ENCODE assay signal across 9 cellular contexts in the genomic region with DNA sequence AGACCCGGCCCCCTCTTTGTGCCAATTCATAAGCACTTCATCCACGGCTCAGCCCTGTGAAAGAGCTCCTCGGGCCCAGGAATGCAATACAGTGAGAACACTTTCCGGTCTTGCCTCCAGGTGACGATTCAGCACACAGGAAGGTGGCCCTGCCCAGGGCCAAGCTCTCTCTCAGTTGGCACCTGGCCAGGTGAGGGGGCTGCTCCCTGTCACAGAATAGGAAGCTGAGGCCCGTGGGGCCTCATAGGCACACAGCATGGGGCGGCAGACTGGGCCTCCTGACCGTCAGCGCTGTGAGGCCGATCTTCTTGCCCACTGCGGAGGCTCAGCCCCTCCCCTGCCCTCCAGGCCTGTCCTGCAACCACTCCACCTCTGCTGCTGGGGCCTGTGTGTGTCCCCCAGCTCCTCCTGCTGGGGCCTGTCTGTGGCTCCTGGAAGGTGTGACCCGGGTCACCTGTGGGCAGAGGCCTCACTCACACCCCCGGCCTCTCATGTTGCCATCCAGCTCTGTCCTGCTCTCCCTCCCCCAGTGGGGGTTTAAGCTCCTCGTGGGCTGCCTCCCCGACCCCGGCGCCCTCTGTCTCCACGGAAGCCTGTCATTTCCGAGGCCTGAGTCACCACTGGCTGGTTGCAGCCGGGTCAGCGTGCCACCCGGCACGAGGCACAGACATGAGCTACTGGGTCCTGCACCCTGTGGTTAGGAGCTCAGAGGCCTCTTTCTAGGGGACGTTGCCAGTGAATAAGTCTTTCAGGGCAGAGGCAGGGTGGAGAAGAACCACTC.
A peak's percentile ranks its signal among the peaks of the same experiment; 100 is the strongest.
DNase-seq lines count a peak whose midpoint lies in the region; ATAC-seq lines count a peak whose summit lies in the region.
"Had no signal": no experiment of that assay in that cellular context is flagged by ENCODE, and none has a peak within 500 bp of the region (broad histone marks: within the 10 kb centered on the region; RNA-seq: fewer than 3 reads in every experiment).

No MANE protein-coding gene starts in this region.

- H3K36me3 Mint-ChIP-seq in activated CD4-positive, alpha-beta memory T cell treated with anti-CD3 and anti-CD28 coated beads, Interleukin-2, amount 10 ng/mL, durations not matched to agents 7 days and 5 days (ENCODE audit: low read depth), result no peaks in the 10 kb centered on the region
- H3K36me3 Mint-ChIP-seq: CD4-positive, alpha-beta memory T cell had no signal

- no peak for ATAC-seq in stimulated activated naive CD8-positive, alpha-beta T cell treated with anti-CD3 and anti-CD28 coated beads, Interleukin-15, amount 100 ng/mL, for 72 hours
- no peak for ATAC-seq in stimulated activated naive CD8-positive, alpha-beta T cell treated with anti-CD3 and anti-CD28 coated beads, Interleukin-15, Interleukin-2, amounts not matched to agents 100 U/mL and 50 U/mL, for 24 hours
- ATAC-seq in aorta (ENCODE audit: low FRiP score), result peak; percentile 71

- H3K4me1 Mint-ChIP-seq in stimulated activated naive CD8-positive, alpha-beta T cell treated with anti-CD3 and anti-CD28 coated beads, Interleukin-15, amount 100 ng/mL, for 72 hours, result no peaks in the 10 kb centered on the region
- no peaks in the 10 kb centered on the region for H3K4me1 Mint-ChIP-seq in activated CD4-positive, alpha-beta memory T cell treated with anti-CD3 and anti-CD28 coated beads, Interleukin-2, amount 10 ng/mL, durations not matched to agents 7 days and 5 days
- H3K4me1 Mint-ChIP-seq: CD4-positive, alpha-beta memory T cell had no signal

- H3K9me3 ChIP-seq in aorta (ENCODE audit: control insufficient read depth, low read length), result no peaks in the 10 kb centered on the region

- no peaks in the 10 kb centered on the region for H3K36me3 ChIP-seq in aorta (ENCODE audit: control insufficient read depth in 1 of 2, insufficient read depth in 2 of 2, low read length in 1 of 2)

- H3K4me3 Mint-ChIP-seq in stimulated activated naive CD8-positive, alpha-beta T cell treated with anti-CD3 and anti-CD28 coated beads, Interleukin-15, amount 100 ng/mL, for 72 hours, result no peak overlapping the region
- H3K4me3 Mint-ChIP-seq in activated CD4-positive, alpha-beta memory T cell treated with anti-CD3 and anti-CD28 coated beads, Interleukin-2, amount 10 ng/mL, durations not matched to agents 7 days and 5 days, result no peak overlapping the region
- H3K4me3 Mint-ChIP-seq: CD4-positive, alpha-beta memory T cell had no signal

- no peak overlapping the region for H3K27ac ChIP-seq in aorta (ENCODE audit: low read depth in 1 of 2, low read length in 2 of 2)

- H3K27me3 ChIP-seq in aorta (ENCODE audit: control insufficient read depth in 1 of 2, insufficient read depth in 2 of 2, low read length in 1 of 2), result no peaks in the 10 kb centered on the region

- POLR2A ChIA-PET in activated CD4-positive, alpha-beta memory T cell treated with anti-CD3 and anti-CD28 coated beads, Interleukin-2, amount 10 ng/mL, durations not matched to agents 7 days and 5 days (lab: Charles Lee), result no interaction called here

- CTCF ChIA-PET in activated CD4-positive, alpha-beta memory T cell treated with anti-CD3 and anti-CD28 coated beads, Interleukin-2, amount 10 ng/mL, durations not matched to agents 7 days and 5 days (lab: Charles Lee), result interaction anchor here (0.9 kb wide), 1 partner anchor 199 kb away, joined by 3 read pairs; no protein-coding TSS in a partner anchor

- no peak for DNase-seq in stimulated activated naive CD8-positive, alpha-beta T cell treated with anti-CD3 and anti-CD28 coated beads, Interleukin-15, amount 100 ng/mL, for 72 hours
- no peak for DNase-seq in stimulated activated naive CD8-positive, alpha-beta T cell treated with anti-CD3 and anti-CD28 coated beads, Interleukin-15, Interleukin-2, amounts not matched to agents 100 U/mL and 50 U/mL, for 24 hours
- DNase-seq in astrocyte of the hippocampus (ENCODE audit: low read depth, low spot score), result peak; percentile 95
- DNase-seq in kidney tubule cell (ENCODE audit: low spot score), result peak; percentile 100
- peak in 1 of 2 donors; percentile 79 for DNase-seq in aorta
- DNase-seq in DMS 273 (lab: John Stamatoyannopoulos, UW; ENCODE audit: unreplicated experiment), result no peak
- DNase-seq in activated CD4-positive, alpha-beta memory T cell treated with anti-CD3 and anti-CD28 coated beads, Interleukin-2, amount 10 ng/mL, durations not matched to agents 7 days and 5 days, result no peak
- DNase-seq in SIG-M5 treated with dmso at 0.1 percent for 504 hours (lab: John Stamatoyannopoulos, UW; ENCODE audit: unreplicated experiment), result no peak
- DNase-seq: CD4-positive, alpha-beta memory T cell had no signal

- intact Hi-C loops in aorta (cut with DNase I), result no loop called here

- H3K4me1 ChIP-seq in aorta (ENCODE audit: control insufficient read depth in 1 of 2, insufficient read depth in 2 of 2, low read length in 2 of 2), result no peaks in the 10 kb centered on the region

- H3K27ac Mint-ChIP-seq in stimulated activated naive CD8-positive, alpha-beta T cell treated with anti-CD3 and anti-CD28 coated beads, Interleukin-15, amount 100 ng/mL, for 72 hours, result peak overlapping the region; percentile 86 to 90
- H3K27ac Mint-ChIP-seq in activated CD4-positive, alpha-beta memory T cell treated with anti-CD3 and anti-CD28 coated beads, Interleukin-2, amount 10 ng/mL, durations not matched to agents 7 days and 5 days, result no peak overlapping the region
- H3K27ac Mint-ChIP-seq: CD4-positive, alpha-beta memory T cell had no signal

- peaks cover 18% of the 10 kb centered on the region for H3K27me3 Mint-ChIP-seq in stimulated activated naive CD8-positive, alpha-beta T cell treated with anti-CD3 and anti-CD28 coated beads, Interleukin-15, amount 100 ng/mL, for 72 hours
- peaks cover 11% of the 10 kb centered on the region for H3K27me3 Mint-ChIP-seq in activated CD4-positive, alpha-beta memory T cell treated with anti-CD3 and anti-CD28 coated beads, Interleukin-2, amount 10 ng/mL, durations not matched to agents 7 days and 5 days

- no peaks in the 10 kb centered on the region for H3K9me3 Mint-ChIP-seq in stimulated activated naive CD8-positive, alpha-beta T cell treated with anti-CD3 and anti-CD28 coated beads, Interleukin-15, amount 100 ng/mL, for 72 hours
- H3K9me3 Mint-ChIP-seq in activated CD4-positive, alpha-beta memory T cell treated with anti-CD3 and anti-CD28 coated beads, Interleukin-2, amount 10 ng/mL, durations not matched to agents 7 days and 5 days, result no peaks in the 10 kb centered on the region
- H3K9me3 Mint-ChIP-seq: CD4-positive, alpha-beta memory T cell had no signal

- WGBS in aorta, 2 donors, result 47 to 53% methylated on average over 24 of the region's 24 CpGs

- no peak overlapping the region for H3K4me3 ChIP-seq in aorta (ENCODE audit: low read length in 2 of 2)

Comparison
In these comparisons a context has a peak if more than half of its experiments do, and no peak if none do; other contexts are left out.
1. DNase-seq: peak in astrocyte of the hippocampus (single experiment) and kidney tubule cell (single experiment); none in stimulated activated naive CD8-positive, alpha-beta T cell treated with anti-CD3 and anti-CD28 coated beads, Interleukin-15, amount 100 ng/mL, for 72 hours (0 of 2), stimulated activated naive CD8-positive, alpha-beta T cell treated with anti-CD3 and anti-CD28 coated beads, Interleukin-15, Interleukin-2, amounts not matched to agents 100 U/mL and 50 U/mL, for 24 hours (single experiment), DMS 273 (single experiment), activated CD4-positive, alpha-beta memory T cell treated with anti-CD3 and anti-CD28 coated beads, Interleukin-2, amount 10 ng/mL, durations not matched to agents 7 days and 5 days (single experiment) and SIG-M5 treated with dmso at 0.1 percent for 504 hours (single experiment).